23 cellular contexts compared by ENCODE assay signal in genomic region chr6:25640446-25640845, GRCh38. TPM values are rescaled to one million over a fixed set of nuclear protein-coding genes. Genes with fewer than 3 reads are reported as not detected.
"Had no signal": no experiment of that assay in that cellular context is flagged by ENCODE, and none has a peak within 500 bp of the region (broad histone marks: within the 10 kb centered on the region; RNA-seq: fewer than 3 reads in every experiment).

No MANE protein-coding gene starts in this region.

- H3K4me3 Mint-ChIP-seq: naive B cell; stimulated activated effector memory CD8-positive, alpha-beta T cell treated with anti-CD3 and anti-CD28 coated beads, Interleukin-12 subunit alpha, Interleukin-12 subunit beta, amount 100 ng/mL, for 72 hours had no signal

- H3K4me1 Mint-ChIP-seq: naive B cell; stimulated activated effector memory CD8-positive, alpha-beta T cell treated with anti-CD3 and anti-CD28 coated beads, Interleukin-12 subunit alpha, Interleukin-12 subunit beta, amount 100 ng/mL, for 72 hours had no signal

- H3K4me1 ChIP-seq: suprapubic skin, tibial artery, upper lobe of left lung, uterus had no signal

- FAIRE-seq: islet of Langerhans, small intestine had no signal

- H3K36me3 ChIP-seq: ovary, suprapubic skin, tibial artery, upper lobe of left lung, uterus had no signal

- H3K27ac Mint-ChIP-seq: naive B cell; stimulated activated effector memory CD8-positive, alpha-beta T cell treated with anti-CD3 and anti-CD28 coated beads, Interleukin-12 subunit alpha, Interleukin-12 subunit beta, amount 100 ng/mL, for 72 hours had no signal

- H3K4me3 ChIP-seq: dorsolateral prefrontal cortex, ovary, suprapubic skin, tibial artery, upper lobe of left lung, uterus had no signal

- DNase-seq: cortex of kidney; dorsolateral prefrontal cortex; effector CD8-positive, alpha-beta T cell; foreskin melanocyte; head of caudate nucleus; hippocampal formation; kidney glomerular epithelial cell; mesendoderm; naive B cell; ovary; right cardiac atrium; small intestine; stimulated activated CD4-positive, alpha-beta T cell treated with anti-CD3 and anti-CD28 coated beads, Interleukin-4, amount 100 ng/mL, for 1 hour; stimulated activated CD8-positive, alpha-beta memory T cell treated with anti-CD3 and anti-CD28 coated beads, Interleukin-4, amount 100 ng/mL, for 48 hours; stimulated activated naive CD8-positive, alpha-beta T cell treated with anti-CD3 and anti-CD28 coated beads, Interleukin-15, Interleukin-2, amounts not matched to agents 100 U/mL and 50 U/mL, for 24 hours; tibial artery; upper lobe of left lung; uterus had no signal

- H3K27me3 ChIP-seq: ovary, upper lobe of left lung, uterus had no signal

- H3K9me3 ChIP-seq: suprapubic skin, tibial artery, upper lobe of left lung, uterus had no signal

- H3K36me3 Mint-ChIP-seq: stimulated activated effector memory CD8-positive, alpha-beta T cell treated with anti-CD3 and anti-CD28 coated beads, Interleukin-12 subunit alpha, Interleukin-12 subunit beta, amount 100 ng/mL, for 72 hours had no signal

- ATAC-seq: right cardiac atrium; stimulated activated effector memory CD8-positive, alpha-beta T cell treated with anti-CD3 and anti-CD28 coated beads, Interleukin-12 subunit alpha, Interleukin-12 subunit beta, amount 100 ng/mL, for 72 hours; stimulated activated naive CD8-positive, alpha-beta T cell treated with anti-CD3 and anti-CD28 coated beads, Interleukin-15, Interleukin-2, amounts not matched to agents 100 U/mL and 50 U/mL, for 24 hours had no signal

- H3K27ac ChIP-seq: dorsolateral prefrontal cortex, ovary, suprapubic skin, tibial artery, upper lobe of left lung, uterus had no signal

RNA-seq across cellular contexts. Expression of gene SCGN, which starts 11.6 kb away (rescaled TPM):
- total RNA-seq: lung microvascular endothelial cell, posterior vena cava had no signal
